3 cellular contexts compared by ENCODE assay signal in the genomic region with DNA sequence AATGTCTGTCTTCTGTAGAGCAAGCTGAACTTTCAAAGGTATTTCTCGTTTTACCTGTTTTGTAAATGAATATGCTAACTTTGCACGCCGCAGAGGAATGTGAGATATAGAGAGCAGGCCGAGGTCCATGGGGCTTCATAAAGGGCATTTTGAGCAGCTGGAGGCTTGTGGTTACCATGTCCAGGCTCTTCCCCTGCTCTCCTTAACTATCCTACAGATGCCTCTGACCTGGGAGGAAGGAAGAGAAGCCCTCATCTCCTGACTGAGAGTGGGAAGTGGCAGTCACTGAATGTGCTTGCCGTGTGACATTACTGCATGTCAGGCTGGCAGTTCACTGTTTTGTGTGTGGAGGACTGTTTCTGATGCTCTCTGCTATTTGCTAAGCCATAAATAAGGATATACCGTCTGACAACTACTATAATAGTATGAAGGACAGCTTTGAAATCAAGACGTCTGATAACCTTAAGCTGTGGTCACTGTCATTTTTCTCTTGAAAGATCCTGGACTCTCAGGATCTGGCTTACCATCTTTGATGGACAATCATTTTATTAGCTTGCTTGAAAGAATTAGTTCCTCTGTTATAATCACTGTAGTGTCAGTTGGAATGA.
TF ChIP-seq lines count a peak whose summit lies in the region.

No MANE protein-coding gene starts in this region.

TF ChIP-seq in A549, 52 proteins besides CTCF, POLR2A, EP300 and RAD21:
- TF ChIP-seq NFE2L2 (conservative IDR thresholded peaks at IDR 0.05; ENCODE audit: low read length) (no peak), ESRRA (IDR thresholded peaks at IDR 0.05; ENCODE audit: borderline replicate concordance, low read length) (no peak), HDAC2 (IDR thresholded peaks at IDR 0.05) (no peak), HOXA7 (CRISPR knock-in tag; IDR thresholded peaks at IDR 0.05) (no peak), CBX2 (IDR thresholded peaks at IDR 0.05; ENCODE audit: borderline replicate concordance, low read depth) (no peak), NPAS2 (CRISPR knock-in tag; IDR thresholded peaks at IDR 0.05; ENCODE audit: borderline replicate concordance) (no peak), HOXB13 (CRISPR knock-in tag; IDR thresholded peaks at IDR 0.05; ENCODE audit: low read depth) (no peak), MAFK (IDR thresholded peaks at IDR 0.05; ENCODE audit: partially characterized antibody) (no peak), RCOR1 (IDR thresholded peaks at IDR 0.05; ENCODE audit: low read depth, low read length) (no peak), CBX8 (IDR thresholded peaks at IDR 0.05) (no peak), RARB (CRISPR knock-in tag; IDR thresholded peaks at IDR 0.05) (no peak), RNF2 (IDR thresholded peaks at IDR 0.05; ENCODE audit: borderline replicate concordance, low read depth) (no peak), GATA3 (IDR thresholded peaks at IDR 0.05; ENCODE audit: borderline replicate concordance) (no peak), TP53 (CRISPR knock-in tag; IDR thresholded peaks at IDR 0.05) (no peak), KDM1A (IDR thresholded peaks at IDR 0.05; ENCODE audit: low read depth) (no peak)
- TF ChIP-seq, protein P1, sequence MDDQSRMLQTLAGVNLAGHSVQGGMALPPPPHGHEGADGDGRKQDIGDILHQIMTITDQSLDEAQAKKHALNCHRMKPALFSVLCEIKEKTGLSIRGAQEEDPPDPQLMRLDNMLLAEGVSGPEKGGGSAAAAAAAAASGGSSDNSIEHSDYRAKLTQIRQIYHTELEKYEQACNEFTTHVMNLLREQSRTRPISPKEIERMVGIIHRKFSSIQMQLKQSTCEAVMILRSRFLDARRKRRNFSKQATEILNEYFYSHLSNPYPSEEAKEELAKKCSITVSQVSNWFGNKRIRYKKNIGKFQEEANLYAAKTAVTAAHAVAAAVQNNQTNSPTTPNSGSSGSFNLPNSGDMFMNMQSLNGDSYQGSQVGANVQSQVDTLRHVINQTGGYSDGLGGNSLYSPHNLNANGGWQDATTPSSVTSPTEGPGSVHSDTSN (IDR thresholded peaks at IDR 0.05): no peak
- TF ChIP-seq, protein P2, sequence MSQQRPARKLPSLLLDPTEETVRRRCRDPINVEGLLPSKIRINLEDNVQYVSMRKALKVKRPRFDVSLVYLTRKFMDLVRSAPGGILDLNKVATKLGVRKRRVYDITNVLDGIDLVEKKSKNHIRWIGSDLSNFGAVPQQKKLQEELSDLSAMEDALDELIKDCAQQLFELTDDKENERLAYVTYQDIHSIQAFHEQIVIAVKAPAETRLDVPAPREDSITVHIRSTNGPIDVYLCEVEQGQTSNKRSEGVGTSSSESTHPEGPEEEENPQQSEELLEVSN (IDR thresholded peaks at IDR 0.05; ENCODE audit: borderline replicate concordance, low read depth): no peak
- TF ChIP-seq, protein P3, sequence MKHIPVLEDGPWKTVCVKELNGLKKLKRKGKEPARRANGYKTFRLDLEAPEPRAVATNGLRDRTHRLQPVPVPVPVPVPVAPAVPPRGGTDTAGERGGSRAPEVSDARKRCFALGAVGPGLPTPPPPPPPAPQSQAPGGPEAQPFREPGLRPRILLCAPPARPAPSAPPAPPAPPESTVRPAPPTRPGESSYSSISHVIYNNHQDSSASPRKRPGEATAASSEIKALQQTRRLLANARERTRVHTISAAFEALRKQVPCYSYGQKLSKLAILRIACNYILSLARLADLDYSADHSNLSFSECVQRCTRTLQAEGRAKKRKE (CRISPR knock-in tag; IDR thresholded peaks at IDR 0.05; ENCODE audit: low read depth): no peak

TF ChIP-seq in GM23338, 12 proteins besides CTCF, POLR2A, EP300 and RAD21:
- no peak for TF ChIP-seq ZNF331 (CRISPR knock-in tag; IDR thresholded peaks at IDR 0.05; ENCODE audit: low read depth)

TF ChIP-seq in HepG2, 621 proteins besides CTCF, POLR2A, EP300 and RAD21:
- no peak for TF ChIP-seq KMT2A (CRISPR knock-in tag; IDR thresholded peaks at IDR 0.05)
- TF ChIP-seq, protein P4, sequence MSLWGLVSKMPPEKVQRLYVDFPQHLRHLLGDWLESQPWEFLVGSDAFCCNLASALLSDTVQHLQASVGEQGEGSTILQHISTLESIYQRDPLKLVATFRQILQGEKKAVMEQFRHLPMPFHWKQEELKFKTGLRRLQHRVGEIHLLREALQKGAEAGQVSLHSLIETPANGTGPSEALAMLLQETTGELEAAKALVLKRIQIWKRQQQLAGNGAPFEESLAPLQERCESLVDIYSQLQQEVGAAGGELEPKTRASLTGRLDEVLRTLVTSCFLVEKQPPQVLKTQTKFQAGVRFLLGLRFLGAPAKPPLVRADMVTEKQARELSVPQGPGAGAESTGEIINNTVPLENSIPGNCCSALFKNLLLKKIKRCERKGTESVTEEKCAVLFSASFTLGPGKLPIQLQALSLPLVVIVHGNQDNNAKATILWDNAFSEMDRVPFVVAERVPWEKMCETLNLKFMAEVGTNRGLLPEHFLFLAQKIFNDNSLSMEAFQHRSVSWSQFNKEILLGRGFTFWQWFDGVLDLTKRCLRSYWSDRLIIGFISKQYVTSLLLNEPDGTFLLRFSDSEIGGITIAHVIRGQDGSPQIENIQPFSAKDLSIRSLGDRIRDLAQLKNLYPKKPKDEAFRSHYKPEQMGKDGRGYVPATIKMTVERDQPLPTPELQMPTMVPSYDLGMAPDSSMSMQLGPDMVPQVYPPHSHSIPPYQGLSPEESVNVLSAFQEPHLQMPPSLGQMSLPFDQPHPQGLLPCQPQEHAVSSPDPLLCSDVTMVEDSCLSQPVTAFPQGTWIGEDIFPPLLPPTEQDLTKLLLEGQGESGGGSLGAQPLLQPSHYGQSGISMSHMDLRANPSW (CRISPR knock-in tag; IDR thresholded peaks at IDR 0.05; ENCODE audit: borderline replicate concordance): no peak
- peak; percentile 74 for TF ChIP-seq RBM22 (optimal IDR thresholded peaks at IDR 0.05; ENCODE audit: low read length)
- TF ChIP-seq ZNF841 (CRISPR knock-in tag; IDR thresholded peaks at IDR 0.05; ENCODE audit: borderline replicate concordance): no peak
- TF ChIP-seq, protein P5, sequence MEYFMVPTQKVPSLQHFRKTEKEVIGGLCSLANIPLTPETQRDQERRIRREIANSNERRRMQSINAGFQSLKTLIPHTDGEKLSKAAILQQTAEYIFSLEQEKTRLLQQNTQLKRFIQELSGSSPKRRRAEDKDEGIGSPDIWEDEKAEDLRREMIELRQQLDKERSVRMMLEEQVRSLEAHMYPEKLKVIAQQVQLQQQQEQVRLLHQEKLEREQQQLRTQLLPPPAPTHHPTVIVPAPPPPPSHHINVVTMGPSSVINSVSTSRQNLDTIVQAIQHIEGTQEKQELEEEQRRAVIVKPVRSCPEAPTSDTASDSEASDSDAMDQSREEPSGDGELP (IDR thresholded peaks at IDR 0.05; ENCODE audit: borderline replicate concordance, low read depth): no peak
- TF ChIP-seq ZBTB1 (CRISPR knock-in tag; IDR thresholded peaks at IDR 0.05; ENCODE audit: borderline replicate concordance): no peak
- no peak for TF ChIP-seq CEBPG (CRISPR knock-in tag; IDR thresholded peaks at IDR 0.05)
- no peak for TF ChIP-seq STAT5B (CRISPR knock-in tag; IDR thresholded peaks at IDR 0.05)
